In genomic region chr1:23694371-23694770, GRCh38 we compare ENCODE assay signal across 15 cellular contexts. TPM values are rescaled to one million over a fixed set of nuclear protein-coding genes. Genes with fewer than 3 reads are reported as not detected.
DNase-seq lines count a peak whose midpoint lies in the region; ATAC-seq, FAIRE-seq and TF ChIP-seq lines count a peak whose summit lies in the region.
"Had no signal": no experiment of that assay in that cellular context is flagged by ENCODE, and none has a peak within 500 bp of the region (broad histone marks: within the 10 kb centered on the region; RNA-seq: fewer than 3 reads in every experiment).

No MANE protein-coding gene starts in this region.

- no peak for TF ChIP-seq RAD21 in HepG2 (CRISPR knock-in tag; IDR thresholded peaks at IDR 0.05)

- TF ChIP-seq CTCF in HepG2 (CRISPR knock-in tag; IDR thresholded peaks at IDR 0.05) (no peak), right lobe of liver (IDR thresholded peaks at IDR 0.05) (no peak), WTC11 (IDR thresholded peaks at IDR 0.05) (no peak), GM10266 (IDR thresholded peaks at IDR 0.05; ENCODE audit: control insufficient read depth, insufficient read depth, low read depth, missing control alignments) (no peak)

- H3K27ac Mint-ChIP-seq in WTC11 = peak overlapping the region; percentile 30

- WGBS in HepG2 (ENCODE audit: low lambda C conversion rate) = 78% methylated on average over 3 of the region's 3 CpGs
- 51% methylated on average over 3 of the region's 3 CpGs for WGBS in right lobe of liver (ENCODE audit: insufficient coverage, low coverage, low lambda C conversion rate, missing lambda C conversion rate)

- H3K4me1 ChIP-seq in HepG2 (ENCODE audit: insufficient read depth, low read length) (peaks cover 58% of the 10 kb centered on the region), right lobe of liver (peaks cover 0 to 24% (median 10%) of the 10 kb centered on the region in 4 donors), iPS-18a (ENCODE audit: control insufficient read depth, low read depth, low read length) (peaks cover 13% of the 10 kb centered on the region)

- no peaks in the 10 kb centered on the region for H3K9me3 Mint-ChIP-seq in WTC11

- BruUV-seq in HepG2 (replicated peaks; lab: Mats Ljungman, UMichigan) = no TSS peak

- H3K9ac ChIP-seq in HepG2 (ENCODE audit: insufficient read depth, low read depth, low read length) (peak overlapping the region; percentile 38; the same call in 1 of the 2 replicates), iPS-18a (ENCODE audit: low read length) (peak overlapping the region; percentile 96)

- H3K27me3 Mint-ChIP-seq in WTC11 (ENCODE audit: low read depth) = no peaks in the 10 kb centered on the region

- DNase-seq in HepG2 (ENCODE audit: low spot score) = no peak
- no peak for DNase-seq in right lobe of liver
- no peak for DNase-seq in WTC11 (ENCODE audit: low spot score)
- no peak for DNase-seq in retina
- DNase-seq in GM10266 (ENCODE audit: extremely low spot score) = no peak
- DNase-seq: left cardiac atrium, pancreas, Right ventricle myocardium superior had no signal

- peak overlapping the region; percentile 98 for H3K4me3 Mint-ChIP-seq in WTC11

- peaks cover 74% of the 10 kb centered on the region for H3K36me3 Mint-ChIP-seq in WTC11

- POLR2A ChIA-PET in HepG2 (lab: Yijun Ruan, JAX) = interaction anchor here (0.8 kb wide), 1 partner anchor 13 kb away, joined by 3 read pairs; no protein-coding TSS in a partner anchor
- POLR2A ChIA-PET in WTC11 (lab: Charles Lee) = no interaction called here

- intact Hi-C loops in HepG2 (cut with micrococcal nuclease; ENCODE audit: unreplicated experiment) = loop anchor here (5.0 kb wide), 1 partner anchor 58 kb away; no protein-coding TSS in a partner anchor
- intact Hi-C loops in right lobe of liver (cut with DNase I) = loop anchor here (10.0 kb wide), 2 partner anchors 50 to 60 kb away; partner anchors contain the start of gene ELOA (in 1 of the 2)

- CTCF ChIA-PET in HepG2 (lab: Yijun Ruan, JAX; ENCODE audit: low intra/inter-chr PET ratio, low total read pairs) (no interaction called here), WTC11 (lab: Charles Lee) (interaction anchor here (1.3 kb wide), 1 partner anchor 150 kb away, joined by 3 read pairs; no protein-coding TSS in a partner anchor)

- TF ChIP-seq POLR2A in HepG2 (IDR thresholded peaks at IDR 0.05; ENCODE audit: insufficient read depth in 1 of 2, low read depth in 2 of 2, low read length in 2 of 2) (no peak), right lobe of liver (IDR thresholded peaks at IDR 0.05) (no peak)

- ATAC-seq in HepG2 = no peak
- no peak for ATAC-seq in right lobe of liver
- ATAC-seq in WTC11 = no peak
- ATAC-seq in GM21515 (IDR thresholded peaks at IDR 0.05; ENCODE audit: unreplicated experiment) = no peak
- ATAC-seq in HG03159 (IDR thresholded peaks at IDR 0.05; ENCODE audit: unreplicated experiment) = no peak
- ATAC-seq: left cardiac atrium, pancreas had no signal

- H3K36me3 ChIP-seq in HepG2 (replicated peaks in 1 of 2; ENCODE audit: control insufficient read depth in 1 of 2, insufficient read depth in 2 of 2, low read length in 2 of 2) (peaks cover 25 to 64% of the 10 kb centered on the region in 2 experiments), right lobe of liver (peaks cover 6 to 64% (median 27%) of the 10 kb centered on the region in 4 donors), iPS-18a (ENCODE audit: control insufficient read depth, low read depth, low read length) (peaks cover 73% of the 10 kb centered on the region)

- peaks cover 70% of the 10 kb centered on the region for H4K20me1 ChIP-seq in HepG2 (ENCODE audit: insufficient read depth, low read length)

- in situ Hi-C loops in HepG2 (cut with HindIII; ENCODE audit: extremely low pct_ligation_motif_present, low pct_unique_long_range_greater_than_20kb) = loop anchor here (5.0 kb wide), 1 partner anchor 53 kb away; no protein-coding TSS in a partner anchor

- no peak for FAIRE-seq in HepG2 (lab: Jason Lieb, UNC)
- FAIRE-seq: bronchial epithelial cell, GM12891, pancreas, urothelium cell line had no signal

- no peaks in the 10 kb centered on the region; a peak in 1 of 5 replicates for H3K27me3 ChIP-seq in HepG2 (ENCODE audit: control insufficient read depth in 1 of 2, insufficient read depth in 2 of 2, low read length in 2 of 2)
- no peaks in the 10 kb centered on the region for H3K27me3 ChIP-seq in right lobe of liver
- no peaks in the 10 kb centered on the region for H3K27me3 ChIP-seq in iPS-18a (ENCODE audit: control insufficient read depth, insufficient read depth, low read length)
- H3K27me3 ChIP-seq: pancreas had no signal

- H3K4me3 ChIP-seq in HepG2 (replicated peaks in 1 of 3; ENCODE audit: insufficient read depth in 1 of 3, low read depth in 2 of 3, low read length in 3 of 3) (peak overlapping the region in 1 of 3 experiments; percentile 96; a peak in 1 of 6 replicates), right lobe of liver (no peak overlapping the region), iPS-18a (ENCODE audit: low read length) (no peak overlapping the region)

- TF ChIP-seq EP300 in HepG2 (IDR thresholded peaks at IDR 0.05; ENCODE audit: low read depth in 2 of 2, low read length in 2 of 2) (no peak), HepG2 (CRISPR knock-in tag; IDR thresholded peaks at IDR 0.05; ENCODE audit: borderline replicate concordance) (no peak)

- H3K9me3 ChIP-seq in HepG2 (ENCODE audit: low read length) = no peaks in the 10 kb centered on the region
- H3K9me3 ChIP-seq in right lobe of liver = no peaks in the 10 kb centered on the region
- no peaks in the 10 kb centered on the region for H3K9me3 ChIP-seq in iPS-18a (ENCODE audit: control insufficient read depth, low read depth, low read length)
- H3K9me3 ChIP-seq: pancreas had no signal

- H3K4me2 ChIP-seq in HepG2 (ENCODE audit: low read depth, low read length) = peak overlapping the region; percentile 89

- H3K79me2 ChIP-seq in HepG2 (ENCODE audit: insufficient read depth, low read length) = peaks cover 69% of the 10 kb centered on the region

- no peak overlapping the region for H2AFZ ChIP-seq in HepG2 (ENCODE audit: low read length)

- H3K4me1 Mint-ChIP-seq in WTC11 = peaks cover 49% of the 10 kb centered on the region

- H3K27ac ChIP-seq in HepG2 (ENCODE audit: extremely low read length, insufficient read depth, low read length) = no peak overlapping the region
- H3K27ac ChIP-seq in right lobe of liver = no peak overlapping the region
- H3K27ac ChIP-seq in iPS-18a (ENCODE audit: low read length) = no peak overlapping the region
- H3K27ac ChIP-seq: C4-2B, pancreas had no signal

TF ChIP-seq in WTC11, 78 proteins besides CTCF, POLR2A, EP300 and RAD21 (continues in another document):
- TF ChIP-seq SOX15 (CRISPR knock-in tag; IDR thresholded peaks at IDR 0.05) = no peak

RNA-seq across cellular contexts. Expression of gene RPL11, which starts 2.8 kb away (rescaled TPM):
- total RNA-seq in HepG2 (2016; rRNA removed; fragmentation: Illumina TruSeq; extraction: Trizol) (2,010 and 2,638 TPM in 2 replicates), right lobe of liver (100 to 1,000 TPM; 341 to 471 (median 405) TPM), WTC11 (2021) (1,406 to 1,500 TPM (median 1,442 TPM) in 3 replicates)
- total RNA-seq in HepG2 (2016; cell fraction: cytosol; rRNA removed; fragmentation: Illumina TruSeq; extraction: Trizol; ENCODE audit: low read depth) = 1,858 and 2,176 TPM in 2 replicates
- 2,021 and 2,756 TPM in 2 replicates for total RNA-seq in HepG2 (2016; cell fraction: insoluble cytoplasmic fraction; rRNA removed; fragmentation: Illumina TruSeq; extraction: Trizol)
- total RNA-seq in HepG2 (2016; cell fraction: membrane; rRNA removed; fragmentation: Illumina TruSeq; extraction: Trizol) = 3,644 and 4,048 TPM in 2 replicates
- total RNA-seq in HepG2 (2016; cell fraction: nucleus; rRNA removed; fragmentation: Illumina TruSeq; extraction: Trizol) = 641 and 715 TPM in 2 replicates
- 1,552 and 1,682 TPM in 2 replicates for polyA plus RNA-seq in HepG2 (2011; rRNA removed)
- polyA plus RNA-seq in HepG2 (2011; cell fraction: cytosol; rRNA removed) = 1,274 and 1,563 TPM in 2 replicates
- polyA plus RNA-seq in HepG2 (2011; cell fraction: nucleus; rRNA removed) = 268 and 378 TPM in 2 replicates
- polyA plus RNA-seq in HepG2 (2012) = 3,472 and 3,503 TPM in 2 replicates
- polyA plus RNA-seq in HepG2 (2016; cell fraction: cytosol; fragmentation: Illumina TruSeq; extraction: Trizol; ENCODE audit: low read depth) = 3,344 and 3,698 TPM in 2 replicates
- 3,158 and 3,586 TPM in 2 replicates for polyA plus RNA-seq in HepG2 (2016; cell fraction: insoluble cytoplasmic fraction; fragmentation: Illumina TruSeq; extraction: Trizol; ENCODE audit: low read depth)
- 4,657 and 4,799 TPM in 2 replicates for polyA plus RNA-seq in HepG2 (2016; cell fraction: membrane; fragmentation: Illumina TruSeq; extraction: Trizol; ENCODE audit: low read depth)
- 1,462 and 1,519 TPM in 2 replicates for polyA plus RNA-seq in HepG2 (2016; cell fraction: nucleus; fragmentation: Illumina TruSeq; extraction: Trizol; ENCODE audit: insufficient read depth, low read depth)
- 334 and 786 TPM in 2 replicates for polyA minus RNA-seq in HepG2 (2011; rRNA and poly(A)+ RNA removed; ENCODE audit: low replicate concordance)
- 353 and 418 TPM in 2 replicates for polyA minus RNA-seq in HepG2 (2011; cell fraction: cytosol; rRNA and poly(A)+ RNA removed)
- 166 and 250 TPM in 2 replicates for polyA minus RNA-seq in HepG2 (2011; cell fraction: nucleus; rRNA and poly(A)+ RNA removed)

RNA-seq across cellular contexts. Expression of gene ELOA, which starts 48.9 kb away (rescaled TPM):
- total RNA-seq in HepG2 (2016; rRNA removed; fragmentation: Illumina TruSeq; extraction: Trizol) (28.5 and 36.3 TPM in 2 replicates), right lobe of liver (10 to 100 TPM; 21.1 to 42.2 (median 36.1) TPM), WTC11 (2021) (35.9 to 45.1 TPM (median 36.6 TPM) in 3 replicates)
- total RNA-seq in HepG2 (2016; cell fraction: cytosol; rRNA removed; fragmentation: Illumina TruSeq; extraction: Trizol; ENCODE audit: low read depth) = 7.3 and 7.8 TPM in 2 replicates
- total RNA-seq in HepG2 (2016; cell fraction: insoluble cytoplasmic fraction; rRNA removed; fragmentation: Illumina TruSeq; extraction: Trizol) = 27.5 and 30.2 TPM in 2 replicates
- total RNA-seq in HepG2 (2016; cell fraction: membrane; rRNA removed; fragmentation: Illumina TruSeq; extraction: Trizol) = 23.8 and 29.0 TPM in 2 replicates
- 16.4 and 21.2 TPM in 2 replicates for total RNA-seq in HepG2 (2016; cell fraction: nucleus; rRNA removed; fragmentation: Illumina TruSeq; extraction: Trizol)
- polyA plus RNA-seq in HepG2 (2011; rRNA removed) = 14.2 and 14.8 TPM in 2 replicates
- 9.6 and 12.3 TPM in 2 replicates for polyA plus RNA-seq in HepG2 (2011; cell fraction: cytosol; rRNA removed)
- polyA plus RNA-seq in HepG2 (2011; cell fraction: nucleus; rRNA removed) = 10.0 and 12.4 TPM in 2 replicates
- 16.3 and 19.1 TPM in 2 replicates for polyA plus RNA-seq in HepG2 (2012)
- polyA plus RNA-seq in HepG2 (2016; cell fraction: cytosol; fragmentation: Illumina TruSeq; extraction: Trizol; ENCODE audit: low read depth) = 11.2 and 13.3 TPM in 2 replicates
- polyA plus RNA-seq in HepG2 (2016; cell fraction: insoluble cytoplasmic fraction; fragmentation: Illumina TruSeq; extraction: Trizol; ENCODE audit: low read depth) = 33.1 and 41.5 TPM in 2 replicates
- polyA plus RNA-seq in HepG2 (2016; cell fraction: membrane; fragmentation: Illumina TruSeq; extraction: Trizol; ENCODE audit: low read depth) = 21.3 and 28.9 TPM in 2 replicates
- polyA plus RNA-seq in HepG2 (2016; cell fraction: nucleus; fragmentation: Illumina TruSeq; extraction: Trizol; ENCODE audit: insufficient read depth, low read depth) = 32.1 and 36.1 TPM in 2 replicates
- 9.7 and 21.5 TPM in 2 replicates for polyA minus RNA-seq in HepG2 (2011; rRNA and poly(A)+ RNA removed; ENCODE audit: low replicate concordance)
- 18.6 and 21.7 TPM in 2 replicates for polyA minus RNA-seq in HepG2 (2011; cell fraction: cytosol; rRNA and poly(A)+ RNA removed)
- polyA minus RNA-seq in HepG2 (2011; cell fraction: nucleus; rRNA and poly(A)+ RNA removed) = 12.0 and 20.3 TPM in 2 replicates
